In genomic region chr9:1969160-1969559, GRCh38 we compare ENCODE assay signal across 11 cellular contexts.
"Had no signal": no experiment of that assay in that cellular context is flagged by ENCODE, and none has a peak within 500 bp of the region (broad histone marks: within the 10 kb centered on the region; RNA-seq: fewer than 3 reads in every experiment).

No MANE protein-coding gene starts in this region.

- H3K27ac Mint-ChIP-seq: GM23338, H9, HFFc6 had no signal

- FAIRE-seq: H1, H54 had no signal

- DNase-seq: GM23248, GOT3, H7, H9, HCEC 1CT, HFFc6 had no signal

- H3K36me3 ChIP-seq: HAP-1 had no signal

- H3K9me3 ChIP-seq: HAP-1 had no signal

- H3K27ac ChIP-seq: GM23248 had no signal

- H3K4me3 Mint-ChIP-seq: GM23338, H9, HFFc6 had no signal

- H3K9me3 Mint-ChIP-seq: HFFc6 had no signal

- H3K4me3 ChIP-seq: GM23248, GM23338, HAP-1 had no signal

- ATAC-seq: GM23338, HCT116 had no signal

- H3K4me1 ChIP-seq: HAP-1 had no signal
